Comparison of ENCODE assay signal across 19 cellular contexts in the genomic region with DNA sequence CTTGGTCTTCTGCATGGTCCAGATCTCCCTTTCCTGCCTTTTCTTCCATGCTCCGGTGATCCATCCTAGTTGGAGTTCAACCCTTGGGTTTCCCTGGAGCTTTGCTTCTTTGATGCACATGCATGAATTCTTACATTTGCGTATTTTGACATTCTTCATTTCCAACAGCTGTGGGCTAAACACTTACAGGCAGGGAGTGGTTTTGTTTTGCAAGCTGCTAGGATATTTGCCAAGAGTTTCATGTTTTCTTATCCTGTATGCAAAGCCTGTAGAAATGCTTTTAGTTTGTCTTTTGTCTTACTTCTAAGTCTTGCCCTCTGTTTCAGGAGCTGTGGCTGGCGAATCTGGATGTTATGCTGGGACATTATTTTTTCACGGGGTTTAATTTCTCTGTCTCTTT.
DNase-seq lines count a peak whose midpoint lies in the region; TF ChIP-seq lines count a peak whose summit lies in the region.
"Had no signal": no experiment of that assay in that cellular context is flagged by ENCODE, and none has a peak within 500 bp of the region (broad histone marks: within the 10 kb centered on the region; RNA-seq: fewer than 3 reads in every experiment).

No MANE protein-coding gene starts in this region.

- H3K9me3 ChIP-seq in HEK293 (ENCODE audit: control insufficient read depth, insufficient read depth, low read depth, low read length) (no peaks in the 10 kb centered on the region; the same call in 1 of the 2 replicates), BE2C (no peaks in the 10 kb centered on the region)
- H3K9me3 ChIP-seq: A549, Peyer's patch had no signal

- DNase-seq in AG09309 (ENCODE audit: low read depth) (peak; percentile 27), fibroblast of gingiva (ENCODE audit: low read depth) (peak; percentile 87), myocyte (ENCODE audit: low read depth) (peak; percentile 58), GF-D8 (lab: John Stamatoyannopoulos, UW) (no peak), middle frontal gyrus (ENCODE audit: extremely low spot score, low spot score) (no peak), BE2C (no peak)
- no peak for DNase-seq in activated T-cell treated with anti-CD3 and anti-CD28 coated beads, Interleukin-2, amount 50 U/mL, for 24 hours
- DNase-seq: CD8-positive, alpha-beta memory T cell; GOT3; MV-4-11; NCI-H1417 treated with DMSO at 0.1 percent for 48 hours; NCI-H2029; NCI-H510A treated with DMSO at 0.1 percent for 48 hours; Peyer's patch; SHP77 treated with DMSO at 0.1 percent for 48 hours had no signal

- no peaks in the 10 kb centered on the region for H3K4me1 Mint-ChIP-seq in activated T-cell treated with anti-CD3 and anti-CD28 coated beads, Interleukin-2, amount 50 U/mL, for 24 hours (ENCODE audit: low read depth)
- H3K4me1 Mint-ChIP-seq: CD8-positive, alpha-beta memory T cell; IgD-negative memory B cell had no signal

- H3K4me1 ChIP-seq in HEK293 (ENCODE audit: control insufficient read depth, insufficient read depth, low read length) (no peaks in the 10 kb centered on the region), BE2C (no peaks in the 10 kb centered on the region)
- H3K4me1 ChIP-seq: A549, Peyer's patch had no signal

- H3K27me3 Mint-ChIP-seq in activated T-cell treated with anti-CD3 and anti-CD28 coated beads, Interleukin-2, amount 50 U/mL, for 24 hours = peaks cover 19% of the 10 kb centered on the region

- H3K4me3 ChIP-seq in AG09309 (ENCODE audit: control insufficient read depth, low read depth, low read length) (no peak overlapping the region), HEK293 (ENCODE audit: low read depth, low read length) (no peak overlapping the region), BE2C (ENCODE audit: low read depth, low read length) (no peak overlapping the region)
- H3K4me3 ChIP-seq: A549, BLaER1, Peyer's patch had no signal

- H3K36me3 Mint-ChIP-seq in activated T-cell treated with anti-CD3 and anti-CD28 coated beads, Interleukin-2, amount 50 U/mL, for 24 hours (ENCODE audit: low read depth) = no peaks in the 10 kb centered on the region
- H3K36me3 Mint-ChIP-seq: IgD-negative memory B cell had no signal

- no peak overlapping the region for H3K27ac Mint-ChIP-seq in activated T-cell treated with anti-CD3 and anti-CD28 coated beads, Interleukin-2, amount 50 U/mL, for 24 hours
- H3K27ac Mint-ChIP-seq: CD8-positive, alpha-beta memory T cell; IgD-negative memory B cell had no signal

- TF ChIP-seq CTCF in AG09309 (IDR thresholded peaks at IDR 0.05; ENCODE audit: control insufficient read depth, insufficient read depth, low read depth, low read length, missing control alignments) = no peak
- TF ChIP-seq CTCF in HEK293 (tag by site-specific recombination; IDR thresholded peaks at IDR 0.05) = no peak
- TF ChIP-seq CTCF in BE2C (IDR thresholded peaks at IDR 0.05; ENCODE audit: low read depth, low read length) = no peak

- no peak overlapping the region for H3K4me3 Mint-ChIP-seq in activated T-cell treated with anti-CD3 and anti-CD28 coated beads, Interleukin-2, amount 50 U/mL, for 24 hours
- H3K4me3 Mint-ChIP-seq: CD8-positive, alpha-beta memory T cell; IgD-negative memory B cell had no signal

- CTCF ChIA-PET in HEK293 (lab: Yijun Ruan, JAX) = interaction anchor here (0.6 to 1.4 kb wide), 3 partner anchors 79 to 450 kb away, joined by 3 to 5 read pairs (median 3); no protein-coding TSS in a partner anchor

- no peaks in the 10 kb centered on the region for H3K36me3 ChIP-seq in HEK293 (ENCODE audit: control insufficient read depth in 2 of 2, insufficient read depth in 1 of 2, low read length in 2 of 2)
- no peaks in the 10 kb centered on the region for H3K36me3 ChIP-seq in BE2C
- H3K36me3 ChIP-seq: BLaER1, Peyer's patch had no signal

- peaks cover 14% of the 10 kb centered on the region for H3K9me3 Mint-ChIP-seq in activated T-cell treated with anti-CD3 and anti-CD28 coated beads, Interleukin-2, amount 50 U/mL, for 24 hours

- POLR2A ChIA-PET in HEK293 (lab: Yijun Ruan, JAX) = no interaction called here

- H3K27ac ChIP-seq in HEK293 (ENCODE audit: extremely low read depth, low read depth, low read length) = no peak overlapping the region
- H3K27ac ChIP-seq: A549, BLaER1, Peyer's patch had no signal

- H3K27me3 ChIP-seq in BE2C = peaks cover 54% of the 10 kb centered on the region
- H3K27me3 ChIP-seq: BLaER1, Peyer's patch had no signal

TF ChIP-seq in HEK293, 187 proteins besides CTCF, POLR2A, EP300 and RAD21:
- TF ChIP-seq ZNF677 (tag by site-specific recombination; IDR thresholded peaks at IDR 0.05) = peak; percentile 74
- TF ChIP-seq, protein P1, sequence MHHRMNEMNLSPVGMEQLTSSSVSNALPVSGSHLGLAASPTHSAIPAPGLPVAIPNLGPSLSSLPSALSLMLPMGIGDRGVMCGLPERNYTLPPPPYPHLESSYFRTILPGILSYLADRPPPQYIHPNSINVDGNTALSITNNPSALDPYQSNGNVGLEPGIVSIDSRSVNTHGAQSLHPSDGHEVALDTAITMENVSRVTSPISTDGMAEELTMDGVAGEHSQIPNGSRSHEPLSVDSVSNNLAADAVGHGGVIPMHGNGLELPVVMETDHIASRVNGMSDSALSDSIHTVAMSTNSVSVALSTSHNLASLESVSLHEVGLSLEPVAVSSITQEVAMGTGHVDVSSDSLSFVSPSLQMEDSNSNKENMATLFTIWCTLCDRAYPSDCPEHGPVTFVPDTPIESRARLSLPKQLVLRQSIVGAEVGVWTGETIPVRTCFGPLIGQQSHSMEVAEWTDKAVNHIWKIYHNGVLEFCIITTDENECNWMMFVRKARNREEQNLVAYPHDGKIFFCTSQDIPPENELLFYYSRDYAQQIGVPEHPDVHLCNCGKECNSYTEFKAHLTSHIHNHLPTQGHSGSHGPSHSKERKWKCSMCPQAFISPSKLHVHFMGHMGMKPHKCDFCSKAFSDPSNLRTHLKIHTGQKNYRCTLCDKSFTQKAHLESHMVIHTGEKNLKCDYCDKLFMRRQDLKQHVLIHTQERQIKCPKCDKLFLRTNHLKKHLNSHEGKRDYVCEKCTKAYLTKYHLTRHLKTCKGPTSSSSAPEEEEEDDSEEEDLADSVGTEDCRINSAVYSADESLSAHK (tag by site-specific recombination; IDR thresholded peaks at IDR 0.05) = no peak

Comparison
In these comparisons a context has a peak if more than half of its experiments do, and no peak if none do; other contexts are left out.
1. DNase-seq: peak in AG09309 (single experiment), fibroblast of gingiva (single experiment) and myocyte (single experiment); none in GF-D8 (single experiment), activated T-cell treated with anti-CD3 and anti-CD28 coated beads, Interleukin-2, amount 50 U/mL, for 24 hours (single experiment), middle frontal gyrus (single experiment) and BE2C (single experiment).